In genomic region chr16:46830417-46830901, GRCh38 we compare ENCODE assay signal across 8 cellular contexts. TPM values are rescaled to one million over a fixed set of nuclear protein-coding genes. Genes with fewer than 3 reads are reported as not detected.
DNase-seq lines count a peak whose midpoint lies in the region; ATAC-seq, FAIRE-seq and TF ChIP-seq lines count a peak whose summit lies in the region.

No MANE protein-coding gene starts in this region.

- H3K4me3 ChIP-seq in endothelial cell of umbilical vein (replicated peaks in 1 of 3; ENCODE audit: insufficient read depth in 1 of 3, low read depth in 1 of 3, low read length in 3 of 3) (peak overlapping the region; percentile 74 to 91 (median 82)), thyroid gland (replicated peaks in 1 of 3) (peak overlapping the region; percentile 67 to 89 (median 83))

- peaks cover 24% of the 10 kb centered on the region for H3K4me1 ChIP-seq in endothelial cell of umbilical vein (ENCODE audit: control insufficient read depth, extremely low read depth, insufficient read depth, low read length)
- peaks cover 3 to 10% of the 10 kb centered on the region in 2 donors for H3K4me1 ChIP-seq in thyroid gland

- H3K4me2 ChIP-seq in endothelial cell of umbilical vein (ENCODE audit: insufficient read depth, low read length): peak overlapping the region; percentile 88

- H3K9me1 ChIP-seq in endothelial cell of umbilical vein (replicated peaks; ENCODE audit: control insufficient read depth, extremely low read depth, insufficient read depth, low read length): no peaks in the 10 kb centered on the region

- H3K27ac Mint-ChIP-seq in natural killer cell treated with Interleukin-12 subunit alpha and Interleukin-12 subunit beta and Interleukin-15 and Interleukin-18, amount 100 ng/mL, for 72 hours: peak overlapping the region; percentile 94

- ATAC-seq in GM19455 (IDR thresholded peaks at IDR 0.05; ENCODE audit: unreplicated experiment) (peak; percentile 26), GM18519 (IDR thresholded peaks at IDR 0.05; ENCODE audit: low FRiP score, unreplicated experiment) (no peak)
- ATAC-seq in natural killer cell treated with Interleukin-12 subunit alpha and Interleukin-12 subunit beta and Interleukin-15 and Interleukin-18, amount 100 ng/mL, for 72 hours: peak in 1 of 2 donors; percentile 31

- H3K27ac ChIP-seq in endothelial cell of umbilical vein (ENCODE audit: insufficient read depth, low read depth, low read length) (peak overlapping the region; percentile 50), thyroid gland (peak overlapping the region; percentile 77 to 85 (median 81))

- peak overlapping the region; percentile 90 for H3K9ac ChIP-seq in endothelial cell of umbilical vein (replicated peaks; ENCODE audit: extremely low read depth, insufficient read depth, low read length)

- H3K36me3 Mint-ChIP-seq in natural killer cell treated with Interleukin-12 subunit alpha and Interleukin-12 subunit beta and Interleukin-15 and Interleukin-18, amount 100 ng/mL, for 72 hours: peaks cover 7% of the 10 kb centered on the region

- dilution Hi-C loops in endothelial cell of umbilical vein (cut with MboI; ENCODE audit: extremely low pct_ligation_motif_present, low sequenced_read_pairs): no loop called here

- H2AFZ ChIP-seq in endothelial cell of umbilical vein (ENCODE audit: low read depth, low read length): peak overlapping the region; percentile 92

- H3K4me1 Mint-ChIP-seq in natural killer cell treated with Interleukin-12 subunit alpha and Interleukin-12 subunit beta and Interleukin-15 and Interleukin-18, amount 100 ng/mL, for 72 hours (ENCODE audit: low read depth in 2 of 2): peaks cover 20 to 30% of the 10 kb centered on the region in 2 donors

- FAIRE-seq in endothelial cell of umbilical vein (lab: Jason Lieb, UNC): no peak

- DNase-seq in C1 segment of cervical spinal cord (lab: John Stamatoyannopoulos, UW) (peak in 8 of 14 donors; percentile 5 to 73 (median 50)), HT-29 (ENCODE audit: low spot score) (peak; percentile 32), endothelial cell of umbilical vein (ENCODE audit: low read depth, low spot score) (no peak), thyroid gland (peak; percentile 38 to 40)
- DNase-seq in activated CD4-positive, alpha-beta T cell treated with anti-CD3 and anti-CD28 coated beads, Interleukin-2, amount 50 U/mL, for 1 hour: peak; percentile 28
- peak; percentile 68 for DNase-seq in natural killer cell treated with Interleukin-12 subunit alpha and Interleukin-12 subunit beta and Interleukin-15 and Interleukin-18, amount 100 ng/mL, for 72 hours (ENCODE audit: low spot score)

- peaks cover 31% of the 10 kb centered on the region for H3K79me2 ChIP-seq in endothelial cell of umbilical vein (ENCODE audit: control insufficient read depth, insufficient read depth, low read length)

- intact Hi-C loops in endothelial cell of umbilical vein (cut with micrococcal nuclease): loop anchor here (5.0 kb wide), 1 partner anchor 312 kb away; the partner anchor contains the start of gene NETO2
- intact Hi-C loops in thyroid gland (cut with DNase I): no loop called here

- H3K36me3 ChIP-seq in endothelial cell of umbilical vein (ENCODE audit: control insufficient read depth in 2 of 2, extremely low read depth in 1 of 2, insufficient read depth in 2 of 2, low read length in 2 of 2) (no peaks in the 10 kb centered on the region), thyroid gland (no peaks in the 10 kb centered on the region)

- H3K9me3 Mint-ChIP-seq in natural killer cell treated with Interleukin-12 subunit alpha and Interleukin-12 subunit beta and Interleukin-15 and Interleukin-18, amount 100 ng/mL, for 72 hours: no peaks in the 10 kb centered on the region

- POLR2A ChIA-PET in endothelial cell of umbilical vein (lab: Charles Lee): interaction anchor here (1.1 kb wide), 1 partner anchor 41 kb away, joined by 4 read pairs; no protein-coding TSS in a partner anchor

- 0% methylated on average over 19 to 35 of the region's 45 CpGs for WGBS in thyroid gland, 2 donors

- peaks cover 0 to 2% of the 10 kb centered on the region in 2 donors for H3K27me3 Mint-ChIP-seq in natural killer cell treated with Interleukin-12 subunit alpha and Interleukin-12 subunit beta and Interleukin-15 and Interleukin-18, amount 100 ng/mL, for 72 hours

- peak overlapping the region; percentile 99 for H3K4me3 Mint-ChIP-seq in natural killer cell treated with Interleukin-12 subunit alpha and Interleukin-12 subunit beta and Interleukin-15 and Interleukin-18, amount 100 ng/mL, for 72 hours

- H3K27me3 ChIP-seq in endothelial cell of umbilical vein (ENCODE audit: control insufficient read depth in 2 of 2, insufficient read depth in 2 of 2, low read length in 2 of 2) (peaks cover 8 to 13% of the 10 kb centered on the region in 2 experiments), thyroid gland (no peaks in the 10 kb centered on the region)

- H4K20me1 ChIP-seq in endothelial cell of umbilical vein (replicated peaks; ENCODE audit: control insufficient read depth, extremely low read depth, insufficient read depth, low read length): no peaks in the 10 kb centered on the region

- BruUV-seq in endothelial cell of umbilical vein (replicated peaks; lab: Mats Ljungman, UMichigan): no TSS peak

- TF ChIP-seq CTCF in endothelial cell of umbilical vein (IDR thresholded peaks at IDR 0.05; ENCODE audit: extremely low read depth in 1 of 2, insufficient read depth in 1 of 2, low read depth in 1 of 2, low read length in 2 of 2) (no peak), thyroid gland (IDR thresholded peaks at IDR 0.05) (no peak)

- H3K9me3 ChIP-seq in endothelial cell of umbilical vein (replicated peaks; ENCODE audit: control insufficient read depth, insufficient read depth, low read length): no peaks in the 10 kb centered on the region
- H3K9me3 ChIP-seq in thyroid gland: no peaks in the 10 kb centered on the region

- CTCF ChIA-PET in endothelial cell of umbilical vein (lab: Charles Lee): interaction anchor here (1.2 to 2.3 kb wide), 3 partner anchors 23 to 157 kb away, joined by 4 to 6 read pairs (median 5); no protein-coding TSS in a partner anchor

- TF ChIP-seq POLR2A in endothelial cell of umbilical vein (IDR thresholded peaks at IDR 0.05; ENCODE audit: low read depth, low read length) (no peak), thyroid gland (IDR thresholded peaks at IDR 0.05) (no peak)

TF ChIP-seq in endothelial cell of umbilical vein, 7 proteins besides CTCF, POLR2A, EP300 and RAD21:
- TF ChIP-seq MYC (IDR thresholded peaks at IDR 0.05; ENCODE audit: low read depth, low read length) (no peak), MAX (IDR thresholded peaks at IDR 0.05; ENCODE audit: insufficient read depth, insufficient read length) (no peak), JUN (IDR thresholded peaks at IDR 0.05; ENCODE audit: borderline replicate concordance, insufficient read depth, insufficient read length, low read depth) (no peak), EZH2 (IDR thresholded peaks at IDR 0.05; ENCODE audit: borderline replicate concordance, low read depth, low read length, severe bottlenecking) (no peak), GATA2 (IDR thresholded peaks at IDR 0.05; ENCODE audit: insufficient read depth, insufficient read length, low read depth, low read length) (no peak), POLR2AphosphoS5 (IDR thresholded peaks at IDR 0.05; ENCODE audit: insufficient read depth, low read depth, low read length) (no peak), FOS (IDR thresholded peaks at IDR 0.05; ENCODE audit: borderline replicate concordance, insufficient read depth, low read length) (no peak)

RNA-seq across cellular contexts. Expression of gene C16orf87, which starts 0.5 kb away (rescaled TPM):
- 3.1 and 3.6 TPM in 2 replicates for total RNA-seq in HT-29 (2014; rRNA removed; shearing (Covaris generic))
- total RNA-seq in endothelial cell of umbilical vein (8.5 and 11.1 TPM in 2 replicates), thyroid gland (10 to 100 TPM in 1 of 4 donors, 1 to 10 TPM in 3; 5.1 to 13.3 (median 6.2) TPM)
- polyA plus RNA-seq in endothelial cell of umbilical vein: 1.6 and 2.4 TPM in 2 replicates
- 3.5 and 3.8 TPM in 2 replicates for polyA plus RNA-seq in endothelial cell of umbilical vein (2011; cell fraction: cytosol; rRNA removed)
- polyA plus RNA-seq in endothelial cell of umbilical vein (2011; cell fraction: nucleus; rRNA removed): 1.7 and 2.8 TPM in 2 replicates
- polyA plus RNA-seq in endothelial cell of umbilical vein (2012): 8.7 and 10.6 TPM in 2 replicates
- 3.9 and 4.1 TPM in 2 replicates for polyA minus RNA-seq in endothelial cell of umbilical vein
- polyA minus RNA-seq in endothelial cell of umbilical vein (2011; cell fraction: cytosol; rRNA and poly(A)+ RNA removed): 4.5 TPM
- polyA minus RNA-seq in endothelial cell of umbilical vein (2011; cell fraction: nucleus; rRNA and poly(A)+ RNA removed): 3.2 and 3.3 TPM in 2 replicates
- 10 to 100 TPM; 14.2 to 18.0 TPM for total RNA-seq in natural killer cell treated with Interleukin-12 subunit alpha and Interleukin-12 subunit beta and Interleukin-15 and Interleukin-18, amount 100 ng/mL, for 72 hours

RNA-seq across cellular contexts. Expression of gene GPT2, which starts 53.7 kb away (rescaled TPM):
- total RNA-seq in HT-29 (2014; rRNA removed; shearing (Covaris generic)): 77.0 and 89.0 TPM in 2 replicates
- total RNA-seq in endothelial cell of umbilical vein: 16.1 and 17.9 TPM in 2 replicates
- 10.8 and 13.1 TPM in 2 replicates for polyA plus RNA-seq in endothelial cell of umbilical vein
- polyA plus RNA-seq in endothelial cell of umbilical vein (2011; cell fraction: cytosol; rRNA removed): 11.8 and 14.4 TPM in 2 replicates
- 12.3 and 18.4 TPM in 2 replicates for polyA plus RNA-seq in endothelial cell of umbilical vein (2011; cell fraction: nucleus; rRNA removed)
- polyA plus RNA-seq in endothelial cell of umbilical vein (2012): 14.7 and 20.8 TPM in 2 replicates
- 14.4 and 17.9 TPM in 2 replicates for polyA minus RNA-seq in endothelial cell of umbilical vein
- polyA minus RNA-seq in endothelial cell of umbilical vein (2011; cell fraction: cytosol; rRNA and poly(A)+ RNA removed): 16.6 TPM
- polyA minus RNA-seq in endothelial cell of umbilical vein (2011; cell fraction: nucleus; rRNA and poly(A)+ RNA removed): 7.0 and 8.6 TPM in 2 replicates
- 10 to 100 TPM; 10.0 to 10.4 TPM for total RNA-seq in natural killer cell treated with Interleukin-12 subunit alpha and Interleukin-12 subunit beta and Interleukin-15 and Interleukin-18, amount 100 ng/mL, for 72 hours
- 10 to 100 TPM in 3 of 4 donors, 1 to 10 TPM in 1; 5.5 to 19.2 (median 13.2) TPM for total RNA-seq in thyroid gland
